ENCODE assay signal across 1 cellular context in the genomic region with DNA sequence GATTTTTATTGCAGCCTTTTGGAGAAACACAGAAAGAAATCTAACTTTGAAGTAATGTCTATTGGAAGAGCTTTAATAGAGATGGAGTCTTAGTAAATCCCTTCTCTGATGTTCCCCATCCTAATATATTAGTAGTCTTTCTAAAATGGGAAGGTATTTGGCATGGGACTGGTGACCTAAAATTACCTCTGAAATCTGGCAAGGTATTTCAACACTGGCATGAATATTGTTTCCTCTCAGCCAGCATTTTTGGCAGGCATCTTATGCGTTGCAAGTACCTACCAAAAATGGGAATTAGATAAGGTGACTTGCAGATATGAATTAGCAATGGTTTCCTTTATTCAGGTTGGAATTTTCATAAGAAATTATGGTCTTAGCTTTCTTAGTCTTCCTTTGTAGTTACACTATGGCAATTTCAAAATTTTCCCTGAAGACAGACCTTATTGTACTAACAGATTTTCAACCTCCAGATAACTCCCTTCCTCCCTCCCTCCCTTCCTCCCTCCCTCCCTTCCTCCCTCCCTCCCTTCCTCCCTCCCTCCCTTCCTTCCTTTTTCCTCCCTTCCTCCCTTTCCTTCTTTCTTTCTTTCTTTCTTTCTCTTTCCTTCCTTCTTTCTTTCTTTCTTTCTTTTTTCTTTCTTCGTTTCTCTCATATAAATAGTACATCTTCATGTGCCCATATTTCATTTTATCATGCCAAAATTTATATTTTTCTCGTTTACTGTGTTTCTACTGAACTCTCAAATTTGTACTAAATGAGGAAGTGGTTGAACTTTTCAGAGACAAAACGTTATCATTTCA.
TF ChIP-seq lines count a peak whose summit lies in the region.

No MANE protein-coding gene starts in this region.

TF ChIP-seq in SK-N-SH, 30 proteins besides CTCF, POLR2A, EP300 and RAD21 (continued from another document):
- TF ChIP-seq, protein P1, sequence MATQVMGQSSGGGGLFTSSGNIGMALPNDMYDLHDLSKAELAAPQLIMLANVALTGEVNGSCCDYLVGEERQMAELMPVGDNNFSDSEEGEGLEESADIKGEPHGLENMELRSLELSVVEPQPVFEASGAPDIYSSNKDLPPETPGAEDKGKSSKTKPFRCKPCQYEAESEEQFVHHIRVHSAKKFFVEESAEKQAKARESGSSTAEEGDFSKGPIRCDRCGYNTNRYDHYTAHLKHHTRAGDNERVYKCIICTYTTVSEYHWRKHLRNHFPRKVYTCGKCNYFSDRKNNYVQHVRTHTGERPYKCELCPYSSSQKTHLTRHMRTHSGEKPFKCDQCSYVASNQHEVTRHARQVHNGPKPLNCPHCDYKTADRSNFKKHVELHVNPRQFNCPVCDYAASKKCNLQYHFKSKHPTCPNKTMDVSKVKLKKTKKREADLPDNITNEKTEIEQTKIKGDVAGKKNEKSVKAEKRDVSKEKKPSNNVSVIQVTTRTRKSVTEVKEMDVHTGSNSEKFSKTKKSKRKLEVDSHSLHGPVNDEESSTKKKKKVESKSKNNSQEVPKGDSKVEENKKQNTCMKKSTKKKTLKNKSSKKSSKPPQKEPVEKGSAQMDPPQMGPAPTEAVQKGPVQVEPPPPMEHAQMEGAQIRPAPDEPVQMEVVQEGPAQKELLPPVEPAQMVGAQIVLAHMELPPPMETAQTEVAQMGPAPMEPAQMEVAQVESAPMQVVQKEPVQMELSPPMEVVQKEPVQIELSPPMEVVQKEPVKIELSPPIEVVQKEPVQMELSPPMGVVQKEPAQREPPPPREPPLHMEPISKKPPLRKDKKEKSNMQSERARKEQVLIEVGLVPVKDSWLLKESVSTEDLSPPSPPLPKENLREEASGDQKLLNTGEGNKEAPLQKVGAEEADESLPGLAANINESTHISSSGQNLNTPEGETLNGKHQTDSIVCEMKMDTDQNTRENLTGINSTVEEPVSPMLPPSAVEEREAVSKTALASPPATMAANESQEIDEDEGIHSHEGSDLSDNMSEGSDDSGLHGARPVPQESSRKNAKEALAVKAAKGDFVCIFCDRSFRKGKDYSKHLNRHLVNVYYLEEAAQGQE (IDR thresholded peaks at IDR 0.05; ENCODE audit: low read depth, low read length) = no peak
- TF ChIP-seq RFX5 (IDR thresholded peaks at IDR 0.05; ENCODE audit: low read length) (no peak), YY1 (IDR thresholded peaks at IDR 0.05; ENCODE audit: low read depth) (no peak), ELF1 (IDR thresholded peaks at IDR 0.05) (no peak)
- TF ChIP-seq, protein P2, sequence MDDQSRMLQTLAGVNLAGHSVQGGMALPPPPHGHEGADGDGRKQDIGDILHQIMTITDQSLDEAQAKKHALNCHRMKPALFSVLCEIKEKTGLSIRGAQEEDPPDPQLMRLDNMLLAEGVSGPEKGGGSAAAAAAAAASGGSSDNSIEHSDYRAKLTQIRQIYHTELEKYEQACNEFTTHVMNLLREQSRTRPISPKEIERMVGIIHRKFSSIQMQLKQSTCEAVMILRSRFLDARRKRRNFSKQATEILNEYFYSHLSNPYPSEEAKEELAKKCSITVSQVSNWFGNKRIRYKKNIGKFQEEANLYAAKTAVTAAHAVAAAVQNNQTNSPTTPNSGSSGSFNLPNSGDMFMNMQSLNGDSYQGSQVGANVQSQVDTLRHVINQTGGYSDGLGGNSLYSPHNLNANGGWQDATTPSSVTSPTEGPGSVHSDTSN (IDR thresholded peaks at IDR 0.05) = no peak
